In the genomic region with DNA sequence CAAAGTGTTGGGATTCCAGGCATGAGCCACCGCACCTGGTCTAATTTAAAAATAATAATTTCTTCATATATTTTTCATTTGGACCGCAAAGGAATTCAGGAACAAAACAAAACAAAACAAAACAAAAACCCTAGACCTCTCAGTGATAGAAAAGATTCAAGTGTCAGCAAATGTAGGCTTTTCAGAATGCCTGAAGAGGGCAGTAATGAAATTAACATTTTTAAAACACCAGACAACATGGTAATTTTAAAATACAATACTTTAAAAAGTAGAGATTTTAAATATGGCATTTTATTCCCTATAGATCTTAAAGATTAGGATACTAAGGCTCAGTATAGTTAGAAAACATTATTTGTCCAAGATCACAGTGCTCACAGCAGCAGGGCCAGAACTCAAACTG, we compare ENCODE assay signal across 14 cellular contexts. TPM values are rescaled to one million over a fixed set of nuclear protein-coding genes. Genes with fewer than 3 reads are reported as not detected.
A peak's percentile ranks its signal among the peaks of the same experiment; 100 is the strongest.
DNase-seq lines count a peak whose midpoint lies in the region; ATAC-seq, FAIRE-seq and TF ChIP-seq lines count a peak whose summit lies in the region.
"Had no signal": no experiment of that assay in that cellular context is flagged by ENCODE, and none has a peak within 500 bp of the region (broad histone marks: within the 10 kb centered on the region; RNA-seq: fewer than 3 reads in every experiment).

No MANE protein-coding gene starts in this region.

- TF ChIP-seq POLR2A in Peyer's patch (IDR thresholded peaks at IDR 0.05) (no peak), GM12891 (IDR thresholded peaks at IDR 0.05; ENCODE audit: low read depth, low read length) (no peak)

- ATAC-seq in RWPE2 (ENCODE audit: low read depth), result no peak

- H3K4me3 ChIP-seq in left ventricle myocardium inferior, result no peak overlapping the region
- no peak overlapping the region for H3K4me3 ChIP-seq in RWPE2 (ENCODE audit: severe bottlenecking)
- no peak overlapping the region for H3K4me3 ChIP-seq in fibroblast of the aortic adventitia (ENCODE audit: low read depth, low read length)
- H3K4me3 ChIP-seq in Peyer's patch, result no peak overlapping the region
- H3K4me3 ChIP-seq: thoracic aorta had no signal

- intact Hi-C loops in left ventricle myocardium inferior (cut with micrococcal nuclease) (no loop called here), cardiac septum (cut with DNase I) (no loop called here)

- H3K9me3 ChIP-seq in left ventricle myocardium inferior (replicated peaks), result no peaks in the 10 kb centered on the region
- no peaks in the 10 kb centered on the region for H3K9me3 ChIP-seq in RWPE2 (ENCODE audit: severe bottlenecking)
- H3K9me3 ChIP-seq in Peyer's patch, result no peaks in the 10 kb centered on the region
- H3K9me3 ChIP-seq: thoracic aorta had no signal

- no peaks in the 10 kb centered on the region for H3K27me3 ChIP-seq in left ventricle myocardium inferior (ENCODE audit: low read depth)
- H3K27me3 ChIP-seq in RWPE2 (ENCODE audit: insufficient read depth, poor library complexity, severe bottlenecking), result no peaks in the 10 kb centered on the region
- H3K27me3 ChIP-seq in Peyer's patch, result no peaks in the 10 kb centered on the region

- H3K36me3 ChIP-seq in left ventricle myocardium inferior (peaks cover 36% of the 10 kb centered on the region), RWPE2 (ENCODE audit: low read depth) (peaks cover 49% of the 10 kb centered on the region), Peyer's patch (peaks cover 0 to 23% (median 0%) of the 10 kb centered on the region in 3 donors)

- H3K4me1 ChIP-seq in left ventricle myocardium inferior (peaks cover 37% of the 10 kb centered on the region), RWPE2 (ENCODE audit: insufficient read depth, poor library complexity, severe bottlenecking) (peaks cover 29% of the 10 kb centered on the region), Peyer's patch (peaks cover 0 to 20% (median 11%) of the 10 kb centered on the region in 4 donors)

- H3K27ac ChIP-seq in left ventricle myocardium inferior (replicated peaks) (no peak overlapping the region), RWPE2 (ENCODE audit: poor library complexity, severe bottlenecking) (peak overlapping the region; percentile 98), Peyer's patch (no peak overlapping the region)
- H3K27ac ChIP-seq: thoracic aorta had no signal

- FAIRE-seq in GM12891 (lab: Jason Lieb, UNC), result no peak
- FAIRE-seq: H1 had no signal

- TF ChIP-seq CTCF in left ventricle myocardium inferior (IDR thresholded peaks at IDR 0.05; ENCODE audit: borderline replicate concordance), result peak; percentile 35
- peak; percentile 56 for TF ChIP-seq CTCF in RWPE2 (IDR thresholded peaks at IDR 0.05; ENCODE audit: poor library complexity, severe bottlenecking)
- TF ChIP-seq CTCF in fibroblast of the aortic adventitia (IDR thresholded peaks at IDR 0.05; ENCODE audit: insufficient read depth, low read length), result peak; percentile 39
- TF ChIP-seq CTCF in Peyer's patch (IDR thresholded peaks at IDR 0.05), result peak in 3 of 6 experiments; percentile 22 to 33 (median 30)

- DNase-seq in left ventricle myocardium inferior, result no peak
- no peak for DNase-seq in cardiac septum (ENCODE audit: low spot score)
- DNase-seq in RWPE2 (ENCODE audit: low spot score), result no peak
- no peak for DNase-seq in fibroblast of the aortic adventitia (ENCODE audit: low read depth)
- DNase-seq in pons (ENCODE audit: low spot score), result no peak
- DNase-seq in activated T-cell treated with anti-CD3 and anti-CD28 coated beads for 4 hours, result no peak
- DNase-seq in Peyer's patch, result no peak
- DNase-seq in GM12891 (ENCODE audit: insufficient read length, low spot score), result no peak
- DNase-seq: activated naive CD8-positive, alpha-beta T cell treated with anti-CD3 and anti-CD28 coated beads for 36 hours; NCI-H2029; OCI-M1; T-helper 9 cell had no signal

TF ChIP-seq in GM12891, 5 proteins besides CTCF, POLR2A, EP300 and RAD21:
- TF ChIP-seq SPI1 (IDR thresholded peaks at IDR 0.05; ENCODE audit: low read depth, low read length) (no peak), POLR2AphosphoS5 (IDR thresholded peaks at IDR 0.05; ENCODE audit: low read depth, low read length) (no peak), POU2F2 (IDR thresholded peaks at IDR 0.05; ENCODE audit: low read depth, low read length) (no peak), TAF1 (IDR thresholded peaks at IDR 0.05; ENCODE audit: low read depth, low read length) (no peak), PAX5 (IDR thresholded peaks at IDR 0.05; ENCODE audit: insufficient read depth, low read length, severe bottlenecking) (no peak)

RNA-seq across cellular contexts. Expression of a gene that starts 36.6 kb away (rescaled TPM):
- total RNA-seq in left ventricle myocardium inferior, result 7.7 TPM
- 5.6 TPM for total RNA-seq in cardiac septum
- total RNA-seq in fibroblast of the aortic adventitia (ENCODE audit: low replicate concordance), result 24.9 and 62.4 TPM in 2 replicates
- 10 to 100 TPM; 53.6 to 96.0 (median 69.6) TPM for total RNA-seq in Peyer's patch
- 18.7 TPM for polyA plus RNA-seq in GM12891 (2012; ENCODE audit: low read depth, missing spikeins)
